In genomic region chr1:160083968-160084770, GRCh38 we compare ENCODE assay signal across 8 cellular contexts. TPM values are rescaled to one million over a fixed set of nuclear protein-coding genes. Genes with fewer than 3 reads are reported as not detected.
DNase-seq lines count a peak whose midpoint lies in the region; FAIRE-seq and TF ChIP-seq lines count a peak whose summit lies in the region.

No MANE protein-coding gene starts in this region.

- FAIRE-seq in GM12892 (lab: Jason Lieb, UNC) (peak; percentile 88), bronchial epithelial cell (lab: Jason Lieb, UNC) (no peak), kidney (lab: Jason Lieb, UNC) (no peak)

- TF ChIP-seq POLR2A in GM12892 (IDR thresholded peaks at IDR 0.05; ENCODE audit: low read depth, low read length): no peak

- H3K27ac ChIP-seq in WERI-Rb-1 (no peak overlapping the region), kidney (ENCODE audit: low read depth in 2 of 2, low read length in 2 of 2) (no peak overlapping the region)

- intact Hi-C loops in kidney (cut with DNase I): no loop called here

- H3K9me3 ChIP-seq in WERI-Rb-1 (ENCODE audit: severe bottlenecking) (no peaks in the 10 kb centered on the region), kidney (ENCODE audit: control insufficient read depth in 1 of 2, low read length in 2 of 2) (no peaks in the 10 kb centered on the region)

- H3K4me3 ChIP-seq in WERI-Rb-1 (ENCODE audit: low read depth, low read length) (peak overlapping the region; percentile 42), bronchial epithelial cell (ENCODE audit: low read depth, low read length) (peak overlapping the region; percentile 25), kidney (ENCODE audit: low read length in 2 of 2) (peak overlapping the region in 1 of 2 donors; percentile 43)

- H3K36me3 ChIP-seq in WERI-Rb-1: no peaks in the 10 kb centered on the region
- peaks cover 1% of the 10 kb centered on the region for H3K36me3 ChIP-seq in bronchial epithelial cell (ENCODE audit: control insufficient read depth, insufficient read depth, low read length)
- H3K36me3 ChIP-seq in kidney (ENCODE audit: control insufficient read depth in 1 of 2, insufficient read depth in 2 of 2, low read length in 2 of 2): peaks cover 0 to 8% of the 10 kb centered on the region in 2 donors

- peak; percentile 78 for DNase-seq in GM12892 (ENCODE audit: insufficient read length)
- peak; percentile 87 for DNase-seq in HuH-7 (ENCODE audit: low spot score)
- DNase-seq in WERI-Rb-1: peak; percentile 96
- peak; percentile 71 for DNase-seq in bronchial epithelial cell (ENCODE audit: low read depth)
- peak; percentile 87 for DNase-seq in kidney
- peak; percentile 68 for DNase-seq in stimulated activated CD4-positive, alpha-beta T cell treated with anti-CD3 and anti-CD28 coated beads, Interleukin-2, amount 100 ng/mL, for 4 hours (ENCODE audit: low read depth)
- DNase-seq in H4 (ENCODE audit: low spot score): no peak
- DNase-seq in LoVo (ENCODE audit: low spot score): no peak

- H3K27me3 ChIP-seq in WERI-Rb-1 (ENCODE audit: insufficient read depth, low read depth, severe bottlenecking) (peaks cover 64% of the 10 kb centered on the region), bronchial epithelial cell (ENCODE audit: control insufficient read depth, insufficient read depth, low read length) (peaks cover 22% of the 10 kb centered on the region)

- no peak overlapping the region for H3K9ac ChIP-seq in kidney (ENCODE audit: low read length in 2 of 2)

- TF ChIP-seq CTCF in WERI-Rb-1 (IDR thresholded peaks at IDR 0.05; ENCODE audit: low read depth, low read length) (peak; percentile 99), bronchial epithelial cell (IDR thresholded peaks at IDR 0.05; ENCODE audit: insufficient read depth, low read length, severe bottlenecking) (peak; percentile 98), kidney (IDR thresholded peaks at IDR 0.05; ENCODE audit: borderline replicate concordance, extremely low read depth, insufficient read depth) (peak; percentile 73)

- H3K4me1 ChIP-seq in kidney (ENCODE audit: control insufficient read depth in 1 of 2, insufficient read depth in 1 of 2, low read depth in 1 of 2, low read length in 2 of 2): peaks cover 0 to 6% of the 10 kb centered on the region in 2 donors

RNA-seq across cellular contexts. Expression of gene KCNJ9, which starts 2.8 kb away (rescaled TPM):
- not detected for polyA plus RNA-seq in GM12892 (2012; ENCODE audit: missing spikeins)
- total RNA-seq in bronchial epithelial cell: under 0.01 and 0.13 TPM in 2 replicates
- not detected for total RNA-seq in kidney
- polyA plus RNA-seq in kidney (ENCODE audit: insufficient read depth, low read depth, low replicate concordance): 0.09 TPM
- total RNA-seq in H4 (2014; rRNA removed; shearing (Covaris generic)): not detected in 2 replicates

RNA-seq across cellular contexts. Expression of gene KCNJ10, which starts 14.2 kb away (rescaled TPM):
- 0.15 TPM for polyA plus RNA-seq in GM12892 (2012; ENCODE audit: missing spikeins)
- total RNA-seq in bronchial epithelial cell (not detected in 2 replicates), kidney (4.9 TPM)
- polyA plus RNA-seq in kidney (ENCODE audit: insufficient read depth, low read depth, low replicate concordance): 57.6 TPM
- total RNA-seq in H4 (2014; rRNA removed; shearing (Covaris generic)): not detected in 2 replicates

RNA-seq across cellular contexts. Expression of gene IGSF8, which starts 14.2 kb away (rescaled TPM):
- 4.2 TPM for polyA plus RNA-seq in GM12892 (2012; ENCODE audit: missing spikeins)
- total RNA-seq in bronchial epithelial cell (42.6 and 57.0 TPM in 2 replicates), kidney (40.9 TPM)
- 47.0 TPM for polyA plus RNA-seq in kidney (ENCODE audit: insufficient read depth, low read depth, low replicate concordance)
- total RNA-seq in H4 (2014; rRNA removed; shearing (Covaris generic)): 13.7 and 20.7 TPM in 2 replicates

RNA-seq across cellular contexts. Expression of gene ATP1A2, which starts 31.4 kb away (rescaled TPM):
- polyA plus RNA-seq in GM12892 (2012; ENCODE audit: missing spikeins): not detected
- not detected in 2 replicates for total RNA-seq in bronchial epithelial cell
- total RNA-seq in kidney: 4.1 TPM
- polyA plus RNA-seq in kidney (ENCODE audit: insufficient read depth, low read depth, low replicate concordance): 5.5 TPM
- 0.10 TPM in 1 of 2 replicates, not detected in the other for total RNA-seq in H4 (2014; rRNA removed; shearing (Covaris generic))

RNA-seq across cellular contexts. Expression of gene PIGM, which starts 52.4 kb away (rescaled TPM):
- polyA plus RNA-seq in GM12892 (2012; ENCODE audit: missing spikeins): 2.4 TPM
- total RNA-seq in bronchial epithelial cell (1.9 and 2.1 TPM in 2 replicates), kidney (8.5 TPM)
- polyA plus RNA-seq in kidney (ENCODE audit: insufficient read depth, low read depth, low replicate concordance): 3.3 TPM
- total RNA-seq in H4 (2014; rRNA removed; shearing (Covaris generic)): 6.0 and 6.3 TPM in 2 replicates

Comparison
In these comparisons a context has a peak if more than half of its experiments do, and no peak if none do; other contexts are left out.
1. DNase-seq: peak in GM12892 (single experiment), HuH-7 (single experiment), WERI-Rb-1 (single experiment), bronchial epithelial cell (single experiment), kidney (single experiment) and stimulated activated CD4-positive, alpha-beta T cell treated with anti-CD3 and anti-CD28 coated beads, Interleukin-2, amount 100 ng/mL, for 4 hours (single experiment); none in H4 (single experiment) and LoVo (single experiment).
2. Peak in every context shown above with its lines, with median percentiles within 50 percentile points of each other: CTCF ChIP-seq.